In the genomic region with DNA sequence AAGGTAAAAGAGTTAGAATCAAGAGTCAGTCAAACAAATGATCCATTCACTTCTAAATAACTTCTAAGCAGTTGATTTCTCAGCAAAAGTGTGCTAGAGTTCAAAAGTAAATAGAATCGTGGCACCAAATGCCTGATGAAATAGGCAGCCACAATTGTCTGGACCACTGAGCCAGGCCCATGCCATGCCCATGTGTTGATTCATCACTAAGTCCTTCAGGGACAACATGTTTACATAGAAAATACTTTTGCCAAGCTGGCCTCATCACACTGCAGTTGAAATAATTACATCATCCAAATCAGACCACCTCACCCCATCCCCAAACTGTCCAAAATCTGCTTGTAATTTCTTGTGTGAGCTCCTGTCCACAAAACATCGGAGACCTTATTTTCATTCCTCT, we compare ENCODE assay signal across 13 cellular contexts.
DNase-seq lines count a peak whose midpoint lies in the region; ATAC-seq, FAIRE-seq and TF ChIP-seq lines count a peak whose summit lies in the region.
"Had no signal": no experiment of that assay in that cellular context is flagged by ENCODE, and none has a peak within 500 bp of the region (broad histone marks: within the 10 kb centered on the region; RNA-seq: fewer than 3 reads in every experiment).

No MANE protein-coding gene starts in this region.

- FAIRE-seq in HepG2 (lab: Jason Lieb, UNC), result no peak

- no peak for TF ChIP-seq CTCF in AG09309 (IDR thresholded peaks at IDR 0.05; ENCODE audit: control insufficient read depth, insufficient read depth, low read depth, low read length, missing control alignments)
- no peak for TF ChIP-seq CTCF in cardiac fibroblast (IDR thresholded peaks at IDR 0.05; ENCODE audit: low read depth, low read length)
- no peak for TF ChIP-seq CTCF in HepG2 (CRISPR knock-in tag; IDR thresholded peaks at IDR 0.05)
- TF ChIP-seq CTCF in colonic mucosa (IDR thresholded peaks at IDR 0.05), result no peak
- no peak for TF ChIP-seq CTCF in GM10266 (IDR thresholded peaks at IDR 0.05; ENCODE audit: control insufficient read depth, insufficient read depth, low read depth, missing control alignments)
- no peak for TF ChIP-seq CTCF in lower leg skin (IDR thresholded peaks at IDR 0.05)

- H3K4me1 ChIP-seq in HepG2 (ENCODE audit: insufficient read depth, low read length), result no peaks in the 10 kb centered on the region
- H3K4me1 ChIP-seq in colonic mucosa, result no peaks in the 10 kb centered on the region
- H3K4me1 ChIP-seq: BE2C had no signal

- no peak for TF ChIP-seq POLR2A in HepG2 (IDR thresholded peaks at IDR 0.05; ENCODE audit: insufficient read depth in 1 of 2, low read depth in 2 of 2, low read length in 2 of 2)
- TF ChIP-seq POLR2A in lower leg skin (IDR thresholded peaks at IDR 0.05), result no peak

- H3K36me3 ChIP-seq in HepG2 (replicated peaks in 1 of 2; ENCODE audit: control insufficient read depth in 1 of 2, insufficient read depth in 2 of 2, low read length in 2 of 2) (no peaks in the 10 kb centered on the region), colonic mucosa (no peaks in the 10 kb centered on the region)
- H3K36me3 ChIP-seq: BE2C, ovary had no signal

- no peak; the same call in 2 of the 3 replicates for ATAC-seq in HepG2

- no peaks in the 10 kb centered on the region for H3K9me3 ChIP-seq in HepG2 (ENCODE audit: low read length)
- H3K9me3 ChIP-seq in colonic mucosa, result no peaks in the 10 kb centered on the region
- H3K9me3 ChIP-seq: BE2C, mucosa of descending colon, ovary had no signal

- H2AFZ ChIP-seq in HepG2 (ENCODE audit: low read length), result no peak overlapping the region
- H2AFZ ChIP-seq: GM23338 had no signal

- DNase-seq in AG09309 (ENCODE audit: low read depth) (peak; percentile 42), HS-5 (ENCODE audit: low read depth) (peak; percentile 23), cardiac fibroblast (ENCODE audit: low read depth in 2 of 2) (peak; percentile 1 to 60), HepG2 (ENCODE audit: low spot score) (peak; percentile 5), colonic mucosa (no peak), GM10266 (ENCODE audit: extremely low spot score) (no peak), lower leg skin (ENCODE audit: low spot score in 2 of 2) (no peak), GM19238 (ENCODE audit: insufficient read length, low spot score) (no peak)
- DNase-seq: NCI-H226, ovary had no signal

- WGBS in HepG2 (ENCODE audit: low lambda C conversion rate), result 3% methylated on average over 2 of the region's 2 CpGs
- WGBS in lower leg skin, 2 donors, result 68 to 82% methylated on average over 2 of the region's 2 CpGs

- TF ChIP-seq RAD21 in HepG2 (CRISPR knock-in tag; IDR thresholded peaks at IDR 0.05), result no peak

- no peak overlapping the region for H3K9ac ChIP-seq in HepG2 (ENCODE audit: insufficient read depth, low read depth, low read length)
- no peak overlapping the region for H3K9ac ChIP-seq in colonic mucosa (ENCODE audit: low read depth in 2 of 2, low read length in 2 of 2)

- no peak overlapping the region for H3K4me2 ChIP-seq in HepG2 (ENCODE audit: low read depth, low read length)
- H3K4me2 ChIP-seq: GM23338 had no signal

- H3K27me3 ChIP-seq in HepG2 (ENCODE audit: control insufficient read depth in 1 of 2, insufficient read depth in 2 of 2, low read length in 2 of 2) (no peaks in the 10 kb centered on the region), colonic mucosa (no peaks in the 10 kb centered on the region)
- H3K27me3 ChIP-seq: BE2C, ovary had no signal

- H4K20me1 ChIP-seq in HepG2 (ENCODE audit: insufficient read depth, low read length), result no peaks in the 10 kb centered on the region

- no peak overlapping the region for H3K4me3 ChIP-seq in AG09309 (ENCODE audit: control insufficient read depth, low read depth, low read length)
- no peak overlapping the region for H3K4me3 ChIP-seq in cardiac fibroblast (replicated peaks in 1 of 2; ENCODE audit: low read depth in 2 of 2, low read length in 2 of 2)
- no peak overlapping the region for H3K4me3 ChIP-seq in HepG2 (replicated peaks in 1 of 3; ENCODE audit: insufficient read depth in 1 of 3, low read depth in 2 of 3, low read length in 3 of 3)
- H3K4me3 ChIP-seq in colonic mucosa, result no peak overlapping the region
- H3K4me3 ChIP-seq in lower leg skin (ENCODE audit: low read depth, poor library complexity, severe bottlenecking), result no peak overlapping the region
- H3K4me3 ChIP-seq: GM23338, mucosa of descending colon, ovary had no signal

- H3K27ac ChIP-seq in HepG2 (ENCODE audit: extremely low read length, insufficient read depth, low read length) (no peak overlapping the region), colonic mucosa (no peak overlapping the region)
- H3K27ac ChIP-seq: ovary had no signal

- no TSS peak for BruUV-seq in HepG2 (replicated peaks; lab: Mats Ljungman, UMichigan)

- in situ Hi-C loops in HepG2 (cut with HindIII; ENCODE audit: extremely low pct_ligation_motif_present, low pct_unique_long_range_greater_than_20kb), result no loop called here

- no peaks in the 10 kb centered on the region for H3K79me2 ChIP-seq in HepG2 (ENCODE audit: insufficient read depth, low read length)

- intact Hi-C loops in HepG2 (cut with micrococcal nuclease; ENCODE audit: unreplicated experiment), result loop anchor here (5.0 kb wide), 1 partner anchor 191 kb away; no protein-coding TSS in a partner anchor
- intact Hi-C loops in colonic mucosa (cut with DNase I), result no loop called here
- intact Hi-C loops in lower leg skin (cut with DNase I; ENCODE audit: low total_unique reads), result no loop called here

- POLR2A ChIA-PET in HepG2 (lab: Yijun Ruan, JAX), result no interaction called here

- TF ChIP-seq EP300 in HepG2 (IDR thresholded peaks at IDR 0.05; ENCODE audit: low read depth in 2 of 2, low read length in 2 of 2), result no peak
- TF ChIP-seq EP300 in HepG2 (CRISPR knock-in tag; IDR thresholded peaks at IDR 0.05; ENCODE audit: borderline replicate concordance), result no peak

- CTCF ChIA-PET in HepG2 (lab: Yijun Ruan, JAX; ENCODE audit: low intra/inter-chr PET ratio, low total read pairs), result no interaction called here

TF ChIP-seq in HepG2, 621 proteins besides CTCF, POLR2A, EP300 and RAD21:
- TF ChIP-seq ZNF296 (CRISPR knock-in tag; conservative IDR thresholded peaks at IDR 0.05) (no peak), FOXA3 (CRISPR knock-in tag; IDR thresholded peaks at IDR 0.05) (peak; percentile 27; the same call in 1 of the 2 replicates), ATF7 (IDR thresholded peaks at IDR 0.05) (0 out of 2 replicates have a peak, but pooled peaks have one; percentile 17), ATF7 (CRISPR knock-in tag; IDR thresholded peaks at IDR 0.05) (no peak), ZNF3 (CRISPR knock-in tag; IDR thresholded peaks at IDR 0.05) (no peak), FOSL2 (CRISPR knock-in tag; IDR thresholded peaks at IDR 0.05) (peak; percentile 82), MEIS1 (CRISPR knock-in tag; IDR thresholded peaks at IDR 0.05; ENCODE audit: borderline replicate concordance) (no peak)
- TF ChIP-seq, protein P1, sequence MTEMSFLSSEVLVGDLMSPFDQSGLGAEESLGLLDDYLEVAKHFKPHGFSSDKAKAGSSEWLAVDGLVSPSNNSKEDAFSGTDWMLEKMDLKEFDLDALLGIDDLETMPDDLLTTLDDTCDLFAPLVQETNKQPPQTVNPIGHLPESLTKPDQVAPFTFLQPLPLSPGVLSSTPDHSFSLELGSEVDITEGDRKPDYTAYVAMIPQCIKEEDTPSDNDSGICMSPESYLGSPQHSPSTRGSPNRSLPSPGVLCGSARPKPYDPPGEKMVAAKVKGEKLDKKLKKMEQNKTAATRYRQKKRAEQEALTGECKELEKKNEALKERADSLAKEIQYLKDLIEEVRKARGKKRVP (CRISPR knock-in tag; IDR thresholded peaks at IDR 0.05), result peak in 1 of 2 experiments; percentile 81; a peak in 2 of 4 replicates

Comparison
In these comparisons a context has a peak if more than half of its experiments do, and no peak if none do; other contexts are left out.
1. DNase-seq: peak in AG09309 (single experiment), HS-5 (single experiment), cardiac fibroblast (2 of 2) and HepG2 (single experiment); none in colonic mucosa (single experiment), GM10266 (single experiment), lower leg skin (0 of 2) and GM19238 (single experiment).